Comparison of ENCODE assay signal across 1 cellular context in the genomic region with DNA sequence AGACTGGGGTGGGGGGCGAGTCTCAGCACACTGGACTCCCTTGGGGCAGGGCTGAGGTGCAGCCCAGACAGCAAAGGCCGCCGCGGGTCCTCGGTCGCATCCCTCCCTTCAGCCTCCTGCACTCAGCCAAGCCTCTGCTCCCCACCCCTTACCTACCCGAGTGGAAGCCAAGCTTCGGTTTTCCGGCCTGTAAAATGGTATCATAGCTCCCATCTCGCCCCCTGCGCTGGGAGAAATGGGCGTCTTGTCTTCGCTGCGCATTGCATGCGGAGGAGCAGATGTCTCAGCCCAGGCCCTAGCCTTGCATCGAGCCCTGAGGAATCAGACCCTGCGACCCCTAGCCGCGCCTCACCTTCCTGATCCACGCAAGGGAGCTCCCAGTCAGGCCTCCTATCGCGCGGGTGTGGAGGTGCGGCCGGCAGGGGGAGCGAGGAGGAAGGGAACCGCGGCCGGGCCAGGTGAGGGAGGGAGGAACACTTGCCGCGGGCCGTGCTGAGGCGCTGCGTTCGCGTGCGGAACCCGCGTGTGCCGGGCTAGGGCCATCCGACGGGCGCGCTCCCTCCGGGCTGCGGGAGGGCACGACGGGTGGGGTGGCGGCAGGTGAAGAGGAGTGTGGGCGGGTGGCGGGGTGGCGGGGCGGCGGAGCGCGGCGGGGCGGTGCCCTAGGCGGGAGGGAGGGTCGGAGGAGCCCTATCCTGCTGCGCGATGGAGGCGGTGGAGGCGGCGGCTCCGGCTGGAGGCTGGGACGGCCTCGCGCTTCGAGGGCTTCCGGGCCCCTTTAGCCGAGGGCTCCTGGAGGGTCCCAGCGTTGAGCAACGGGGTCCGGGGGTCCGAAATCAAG.
A peak's percentile ranks its signal among the peaks of the same experiment; 100 is the strongest.
TF ChIP-seq lines count a peak whose summit lies in the region.

No MANE protein-coding gene starts in this region.

TF ChIP-seq in K562, 482 proteins besides CTCF, POLR2A, EP300 and RAD21 (continued from another document and continues in another):
- TF ChIP-seq DACH1 (IDR thresholded peaks at IDR 0.05; ENCODE audit: partially characterized antibody) (peak; percentile 35), U2AF1 (optimal IDR thresholded peaks at IDR 0.05; ENCODE audit: low read depth, low read length) (no peak), HNRNPL (IDR thresholded peaks at IDR 0.05; ENCODE audit: low read depth, low read length) (no peak; the same call in 1 of the 2 replicates), RAD51 (IDR thresholded peaks at IDR 0.05; ENCODE audit: borderline replicate concordance, low read depth) (no peak), GATAD2A (IDR thresholded peaks at IDR 0.05) (peak; percentile 97), FOXP1 (CRISPR knock-in tag; IDR thresholded peaks at IDR 0.05) (no peak), JUN (IDR thresholded peaks at IDR 0.05; ENCODE audit: borderline replicate concordance, low read depth, low read length) (0 out of 2 replicates have a peak, but pooled peaks have one; percentile 39), JUN (CRISPR knock-in tag; IDR thresholded peaks at IDR 0.05; ENCODE audit: borderline replicate concordance) (no peak), FUS (optimal IDR thresholded peaks at IDR 0.05; ENCODE audit: low read depth, low read length) (no peak), CTBP1 (IDR thresholded peaks at IDR 0.05; ENCODE audit: borderline replicate concordance) (peak; percentile 99), NELFE (IDR thresholded peaks at IDR 0.05; ENCODE audit: insufficient read depth, insufficient read length) (no peak), PTTG1 (tag; IDR thresholded peaks at IDR 0.05; ENCODE audit: low read depth) (no peak), XRCC3 (IDR thresholded peaks at IDR 0.05) (no peak), MAZ (CRISPR knock-in tag; conservative IDR thresholded peaks at IDR 0.05 in 1 of 2, IDR thresholded peaks at IDR 0.05 in 1 of 2) (peak; percentile 97 to 100), SAP30 (IDR thresholded peaks at IDR 0.05; ENCODE audit: borderline replicate concordance, insufficient read depth, low read depth, low read length, poor library complexity, severe bottlenecking) (peak; percentile 30), PTRF (tag; IDR thresholded peaks at IDR 0.05) (no peak), NUFIP1 (IDR thresholded peaks at IDR 0.05; ENCODE audit: partially characterized antibody) (peak; percentile 68), ZNF274 (IDR thresholded peaks at IDR 0.05; ENCODE audit: borderline replicate concordance, low read depth, low read length) (no peak), RFX7 (CRISPR knock-in tag; IDR thresholded peaks at IDR 0.05) (no peak), HNRNPH1 (optimal IDR thresholded peaks at IDR 0.05; ENCODE audit: low read depth, low read length) (no peak), TAL1 (IDR thresholded peaks at IDR 0.05) (no peak), PHTF2 (CRISPR knock-in tag; IDR thresholded peaks at IDR 0.05) (no peak), PPARD (CRISPR knock-in tag; IDR thresholded peaks at IDR 0.05) (no peak), TGIF2 (CRISPR knock-in tag; IDR thresholded peaks at IDR 0.05) (no peak), ZNF766 (CRISPR knock-in tag; conservative IDR thresholded peaks at IDR 0.05) (no peak), MYBL2 (IDR thresholded peaks at IDR 0.05; ENCODE audit: low read depth) (no peak), MYBL2 (CRISPR knock-in tag; IDR thresholded peaks at IDR 0.05; ENCODE audit: borderline replicate concordance) (no peak), MTF1 (CRISPR knock-in tag; IDR thresholded peaks at IDR 0.05; ENCODE audit: borderline replicate concordance) (no peak), DPF2 (IDR thresholded peaks at IDR 0.05) (peak; percentile 56; the same call in 1 of the 2 replicates), CBX5 (IDR thresholded peaks at IDR 0.05; ENCODE audit: borderline replicate concordance, low read depth) (peak; percentile 86; the same call in 1 of the 2 replicates), TCF7 (IDR thresholded peaks at IDR 0.05; ENCODE audit: borderline replicate concordance) (no peak), NR2C2 (CRISPR knock-in tag; IDR thresholded peaks at IDR 0.05) (no peak), NR2C2 (tag; IDR thresholded peaks at IDR 0.05) (no peak), GTF2F1 (IDR thresholded peaks at IDR 0.05; ENCODE audit: low read depth, low read length) (no peak)
- TF ChIP-seq, protein P1, sequence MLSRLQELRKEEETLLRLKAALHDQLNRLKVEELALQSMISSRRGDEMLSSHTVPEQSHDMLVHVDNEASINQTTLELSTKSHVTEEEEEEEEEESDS (CRISPR knock-in tag; IDR thresholded peaks at IDR 0.05), result no peak
- TF ChIP-seq, protein P2, sequence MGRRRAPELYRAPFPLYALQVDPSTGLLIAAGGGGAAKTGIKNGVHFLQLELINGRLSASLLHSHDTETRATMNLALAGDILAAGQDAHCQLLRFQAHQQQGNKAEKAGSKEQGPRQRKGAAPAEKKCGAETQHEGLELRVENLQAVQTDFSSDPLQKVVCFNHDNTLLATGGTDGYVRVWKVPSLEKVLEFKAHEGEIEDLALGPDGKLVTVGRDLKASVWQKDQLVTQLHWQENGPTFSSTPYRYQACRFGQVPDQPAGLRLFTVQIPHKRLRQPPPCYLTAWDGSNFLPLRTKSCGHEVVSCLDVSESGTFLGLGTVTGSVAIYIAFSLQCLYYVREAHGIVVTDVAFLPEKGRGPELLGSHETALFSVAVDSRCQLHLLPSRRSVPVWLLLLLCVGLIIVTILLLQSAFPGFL (CRISPR knock-in tag; IDR thresholded peaks at IDR 0.05), result no peak
- TF ChIP-seq, protein P3, sequence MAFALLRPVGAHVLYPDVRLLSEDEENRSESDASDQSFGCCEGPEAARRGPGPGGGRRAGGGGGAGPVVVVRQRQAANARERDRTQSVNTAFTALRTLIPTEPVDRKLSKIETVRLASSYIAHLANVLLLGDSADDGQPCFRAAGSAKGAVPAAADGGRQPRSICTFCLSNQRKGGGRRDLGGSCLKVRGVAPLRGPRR (CRISPR knock-in tag; IDR thresholded peaks at IDR 0.05), result 0 out of 2 replicates have a peak, but pooled peaks have one; percentile 51
- TF ChIP-seq, protein P4, sequence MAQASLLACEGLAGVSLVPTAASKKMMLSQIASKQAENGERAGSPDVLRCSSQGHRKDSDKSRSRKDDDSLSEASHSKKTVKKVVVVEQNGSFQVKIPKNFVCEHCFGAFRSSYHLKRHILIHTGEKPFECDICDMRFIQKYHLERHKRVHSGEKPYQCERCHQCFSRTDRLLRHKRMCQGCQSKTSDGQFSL (CRISPR knock-in tag; IDR thresholded peaks at IDR 0.05), result no peak
- TF ChIP-seq, protein P4 (tag; IDR thresholded peaks at IDR 0.05), result no peak
- TF ChIP-seq, protein P5, sequence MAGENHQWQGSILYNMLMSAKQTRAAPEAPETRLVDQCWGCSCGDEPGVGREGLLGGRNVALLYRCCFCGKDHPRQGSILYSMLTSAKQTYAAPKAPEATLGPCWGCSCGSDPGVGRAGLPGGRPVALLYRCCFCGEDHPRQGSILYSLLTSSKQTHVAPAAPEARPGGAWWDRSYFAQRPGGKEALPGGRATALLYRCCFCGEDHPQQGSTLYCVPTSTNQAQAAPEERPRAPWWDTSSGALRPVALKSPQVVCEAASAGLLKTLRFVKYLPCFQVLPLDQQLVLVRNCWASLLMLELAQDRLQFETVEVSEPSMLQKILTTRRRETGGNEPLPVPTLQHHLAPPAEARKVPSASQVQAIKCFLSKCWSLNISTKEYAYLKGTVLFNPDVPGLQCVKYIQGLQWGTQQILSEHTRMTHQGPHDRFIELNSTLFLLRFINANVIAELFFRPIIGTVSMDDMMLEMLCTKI (IDR thresholded peaks at IDR 0.05; ENCODE audit: partially characterized antibody), result no peak
- TF ChIP-seq, protein P6, sequence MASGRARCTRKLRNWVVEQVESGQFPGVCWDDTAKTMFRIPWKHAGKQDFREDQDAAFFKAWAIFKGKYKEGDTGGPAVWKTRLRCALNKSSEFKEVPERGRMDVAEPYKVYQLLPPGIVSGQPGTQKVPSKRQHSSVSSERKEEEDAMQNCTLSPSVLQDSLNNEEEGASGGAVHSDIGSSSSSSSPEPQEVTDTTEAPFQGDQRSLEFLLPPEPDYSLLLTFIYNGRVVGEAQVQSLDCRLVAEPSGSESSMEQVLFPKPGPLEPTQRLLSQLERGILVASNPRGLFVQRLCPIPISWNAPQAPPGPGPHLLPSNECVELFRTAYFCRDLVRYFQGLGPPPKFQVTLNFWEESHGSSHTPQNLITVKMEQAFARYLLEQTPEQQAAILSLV (tag; IDR thresholded peaks at IDR 0.05), result no peak
- TF ChIP-seq, protein P7, sequence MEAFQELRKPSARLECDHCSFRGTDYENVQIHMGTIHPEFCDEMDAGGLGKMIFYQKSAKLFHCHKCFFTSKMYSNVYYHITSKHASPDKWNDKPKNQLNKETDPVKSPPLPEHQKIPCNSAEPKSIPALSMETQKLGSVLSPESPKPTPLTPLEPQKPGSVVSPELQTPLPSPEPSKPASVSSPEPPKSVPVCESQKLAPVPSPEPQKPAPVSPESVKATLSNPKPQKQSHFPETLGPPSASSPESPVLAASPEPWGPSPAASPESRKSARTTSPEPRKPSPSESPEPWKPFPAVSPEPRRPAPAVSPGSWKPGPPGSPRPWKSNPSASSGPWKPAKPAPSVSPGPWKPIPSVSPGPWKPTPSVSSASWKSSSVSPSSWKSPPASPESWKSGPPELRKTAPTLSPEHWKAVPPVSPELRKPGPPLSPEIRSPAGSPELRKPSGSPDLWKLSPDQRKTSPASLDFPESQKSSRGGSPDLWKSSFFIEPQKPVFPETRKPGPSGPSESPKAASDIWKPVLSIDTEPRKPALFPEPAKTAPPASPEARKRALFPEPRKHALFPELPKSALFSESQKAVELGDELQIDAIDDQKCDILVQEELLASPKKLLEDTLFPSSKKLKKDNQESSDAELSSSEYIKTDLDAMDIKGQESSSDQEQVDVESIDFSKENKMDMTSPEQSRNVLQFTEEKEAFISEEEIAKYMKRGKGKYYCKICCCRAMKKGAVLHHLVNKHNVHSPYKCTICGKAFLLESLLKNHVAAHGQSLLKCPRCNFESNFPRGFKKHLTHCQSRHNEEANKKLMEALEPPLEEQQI (IDR thresholded peaks at IDR 0.05), result no peak
- TF ChIP-seq, protein P8, sequence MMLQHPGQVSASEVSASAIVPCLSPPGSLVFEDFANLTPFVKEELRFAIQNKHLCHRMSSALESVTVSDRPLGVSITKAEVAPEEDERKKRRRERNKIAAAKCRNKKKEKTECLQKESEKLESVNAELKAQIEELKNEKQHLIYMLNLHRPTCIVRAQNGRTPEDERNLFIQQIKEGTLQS (IDR thresholded peaks at IDR 0.05), result no peak
- TF ChIP-seq, protein P8 (CRISPR knock-in tag; conservative IDR thresholded peaks at IDR 0.05), result 0 out of 2 replicates have a peak, but pooled peaks have one; percentile 23
- TF ChIP-seq, protein P9, sequence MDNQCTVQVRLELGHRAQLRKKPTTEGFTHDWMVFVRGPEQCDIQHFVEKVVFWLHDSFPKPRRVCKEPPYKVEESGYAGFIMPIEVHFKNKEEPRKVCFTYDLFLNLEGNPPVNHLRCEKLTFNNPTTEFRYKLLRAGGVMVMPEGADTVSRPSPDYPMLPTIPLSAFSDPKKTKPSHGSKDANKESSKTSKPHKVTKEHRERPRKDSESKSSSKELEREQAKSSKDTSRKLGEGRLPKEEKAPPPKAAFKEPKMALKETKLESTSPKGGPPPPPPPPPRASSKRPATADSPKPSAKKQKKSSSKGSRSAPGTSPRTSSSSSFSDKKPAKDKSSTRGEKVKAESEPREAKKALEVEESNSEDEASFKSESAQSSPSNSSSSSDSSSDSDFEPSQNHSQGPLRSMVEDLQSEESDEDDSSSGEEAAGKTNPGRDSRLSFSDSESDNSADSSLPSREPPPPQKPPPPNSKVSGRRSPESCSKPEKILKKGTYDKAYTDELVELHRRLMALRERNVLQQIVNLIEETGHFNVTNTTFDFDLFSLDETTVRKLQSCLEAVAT (IDR thresholded peaks at IDR 0.05), result peak in 1 of 2 experiments; percentile 61; a peak in 1 of 4 replicates
